In genomic region chr5:39186722-39187539, GRCh38 we compare ENCODE assay signal across 1 cellular context.
TF ChIP-seq lines count a peak whose summit lies in the region.

No MANE protein-coding gene starts in this region.

TF ChIP-seq in K562, 482 proteins besides CTCF, POLR2A, EP300 and RAD21 (continued from another document):
- peak; percentile 85 for TF ChIP-seq DPF2 (IDR thresholded peaks at IDR 0.05)
- peak; percentile 46; the same call in 1 of the 2 replicates for TF ChIP-seq MTA2 (IDR thresholded peaks at IDR 0.05; ENCODE audit: low read depth)
- TF ChIP-seq PHF20 (IDR thresholded peaks at IDR 0.05; ENCODE audit: partially characterized antibody): no peak
- TF ChIP-seq SMAD4 (CRISPR knock-in tag; conservative IDR thresholded peaks at IDR 0.05): peak; percentile 25; the same call in 1 of the 2 replicates
- TF ChIP-seq ZNF184 (CRISPR knock-in tag; IDR thresholded peaks at IDR 0.05): no peak
- 0 out of 2 replicates have a peak, but pooled peaks have one; percentile 63 for TF ChIP-seq GATAD2A (IDR thresholded peaks at IDR 0.05)
